19 cellular contexts compared by ENCODE assay signal in the genomic region with DNA sequence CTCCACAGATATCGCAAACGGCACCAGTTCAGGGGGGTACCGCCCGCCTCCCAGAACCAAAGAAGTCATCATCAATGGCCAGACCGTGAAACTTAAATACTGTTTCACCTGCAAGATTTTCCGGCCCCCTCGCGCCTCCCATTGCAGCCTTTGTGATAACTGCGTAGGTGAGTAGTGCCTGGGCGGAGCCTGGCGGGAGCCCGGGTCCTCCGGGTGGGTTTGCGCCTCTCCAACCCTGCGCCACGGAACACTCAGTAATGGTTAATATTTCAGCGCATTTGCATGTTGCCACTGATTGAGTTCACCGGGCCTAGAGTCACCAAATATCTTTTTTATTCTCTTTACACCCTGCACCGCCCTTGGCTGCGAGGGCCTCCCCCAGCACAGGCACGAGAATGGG.
"Had no signal": no experiment of that assay in that cellular context is flagged by ENCODE, and none has a peak within 500 bp of the region (broad histone marks: within the 10 kb centered on the region; RNA-seq: fewer than 3 reads in every experiment).

No MANE protein-coding gene starts in this region.

- H3K27me3 ChIP-seq: ascending aorta, gastrocnemius medialis, sigmoid colon, upper lobe of left lung had no signal

- H3K4me3 ChIP-seq: ascending aorta, gastrocnemius medialis, upper lobe of left lung had no signal

- ATAC-seq: effector memory CD8-positive, alpha-beta T cell; gastrocnemius medialis; stimulated activated naive B cell treated with anti-CD40 and anti-IgM and Interleukin-4, amounts not matched to agents 10 μg/mL and 1 μg/mL and 100 μg/mL, for 72 hours had no signal

- H3K27ac Mint-ChIP-seq: activated CD4-positive, alpha-beta memory T cell treated with anti-CD3 and anti-CD28 coated beads for 36 hours; activated T-helper 1 cell treated with anti-CD3 and anti-CD28 coated beads, Interleukin-12 subunit alpha, Interleukin-12 subunit beta, Interleukin-2, Interleukin-4 antibody, amounts not matched to agents 30 ng/mL and 10 ng/mL and 1 ng/mL, durations not matched to agents 14 hours and 24 hours and 36 hours; stimulated activated naive B cell treated with anti-CD40 and anti-IgM and Interleukin-4, amounts not matched to agents 10 μg/mL and 1 μg/mL and 100 μg/mL, for 72 hours had no signal

- H3K4me3 Mint-ChIP-seq: activated CD4-positive, alpha-beta memory T cell treated with anti-CD3 and anti-CD28 coated beads for 36 hours; activated T-helper 1 cell treated with anti-CD3 and anti-CD28 coated beads, Interleukin-12 subunit alpha, Interleukin-12 subunit beta, Interleukin-2, Interleukin-4 antibody, amounts not matched to agents 30 ng/mL and 10 ng/mL and 1 ng/mL, durations not matched to agents 14 hours and 24 hours and 36 hours; effector memory CD8-positive, alpha-beta T cell; nephron progenitor cell; stimulated activated naive B cell treated with anti-CD40 and anti-IgM and Interleukin-4, amounts not matched to agents 10 μg/mL and 1 μg/mL and 100 μg/mL, for 72 hours had no signal

- H3K36me3 ChIP-seq: gastrocnemius medialis, sigmoid colon, upper lobe of left lung had no signal

- H3K4me1 ChIP-seq: ascending aorta, gastrocnemius medialis had no signal

- DNase-seq: activated CD4-positive, alpha-beta memory T cell treated with anti-CD3 and anti-CD28 coated beads for 36 hours; activated CD4-positive, alpha-beta T cell treated with anti-CD3 and anti-CD28 coated beads for 48 hours; activated gamma-delta T cell; activated naive CD4-positive, alpha-beta T cell treated with anti-CD3 and anti-CD28 coated beads, Interleukin-2, amount 50 U/mL, for 16 hours; effector memory CD8-positive, alpha-beta T cell; gastrocnemius medialis; hippocampal formation; left ventricle myocardium superior; mammary epithelial cell; nephron progenitor cell; occipital lobe; sigmoid colon; stimulated activated CD4-positive, alpha-beta T cell treated with anti-CD3 and anti-CD28 coated beads, Interleukin-2, amount 100 ng/mL, for 48 hours; stimulated activated CD8-positive, alpha-beta memory T cell treated with anti-CD3 and anti-CD28 coated beads, Interleukin-4, amount 100 ng/mL, for 48 hours; stimulated activated naive B cell treated with anti-CD40 and anti-IgM and Interleukin-4, amounts not matched to agents 10 μg/mL and 1 μg/mL and 100 μg/mL, for 72 hours; T-helper 9 cell had no signal

- H3K27me3 Mint-ChIP-seq: activated CD4-positive, alpha-beta memory T cell treated with anti-CD3 and anti-CD28 coated beads for 36 hours; effector memory CD8-positive, alpha-beta T cell; stimulated activated naive B cell treated with anti-CD40 and anti-IgM and Interleukin-4, amounts not matched to agents 10 μg/mL and 1 μg/mL and 100 μg/mL, for 72 hours had no signal

- H3K9me3 ChIP-seq: ascending aorta, gastrocnemius medialis had no signal

- H3K27ac ChIP-seq: ascending aorta, gastrocnemius medialis, sigmoid colon, upper lobe of left lung had no signal
